18 cellular contexts compared by ENCODE assay signal in genomic region chr11:69268911-69269310, GRCh38. TPM values are rescaled to one million over a fixed set of nuclear protein-coding genes. Genes with fewer than 3 reads are reported as not detected.
A peak's percentile ranks its signal among the peaks of the same experiment; 100 is the strongest.
DNase-seq lines count a peak whose midpoint lies in the region; ATAC-seq and TF ChIP-seq lines count a peak whose summit lies in the region.
"Had no signal": no experiment of that assay in that cellular context is flagged by ENCODE, and none has a peak within 500 bp of the region (broad histone marks: within the 10 kb centered on the region; RNA-seq: fewer than 3 reads in every experiment).

No MANE protein-coding gene starts in this region.

- H3K36me3 Mint-ChIP-seq in activated naive CD4-positive, alpha-beta T cell treated with anti-CD3 and anti-CD28 coated beads, Interleukin-2, amount 50 U/mL, for 24 hours: no peaks in the 10 kb centered on the region
- H3K36me3 Mint-ChIP-seq in chondrocyte (ENCODE audit: low read depth): peaks cover 5% of the 10 kb centered on the region
- no peaks in the 10 kb centered on the region for H3K36me3 Mint-ChIP-seq in progenitor cell of endocrine pancreas (ENCODE audit: insufficient read depth)
- no peaks in the 10 kb centered on the region for H3K36me3 Mint-ChIP-seq in mesothelial cell of epicardium

- no peaks in the 10 kb centered on the region for H3K36me3 ChIP-seq in upper lobe of right lung
- H3K36me3 ChIP-seq: HAP-1 had no signal

- H3K4me1 Mint-ChIP-seq in activated naive CD4-positive, alpha-beta T cell treated with anti-CD3 and anti-CD28 coated beads, Interleukin-2, amount 50 U/mL, for 24 hours: no peaks in the 10 kb centered on the region
- H3K4me1 Mint-ChIP-seq in chondrocyte (ENCODE audit: low read depth) (peaks cover 5% of the 10 kb centered on the region), progenitor cell of endocrine pancreas (ENCODE audit: low read depth) (peaks cover 17% of the 10 kb centered on the region), mesothelial cell of epicardium (peaks cover 5% of the 10 kb centered on the region)

- no peaks in the 10 kb centered on the region for H3K27me3 Mint-ChIP-seq in activated naive CD4-positive, alpha-beta T cell treated with anti-CD3 and anti-CD28 coated beads, Interleukin-2, amount 50 U/mL, for 24 hours
- peaks cover 13% of the 10 kb centered on the region for H3K27me3 Mint-ChIP-seq in chondrocyte (ENCODE audit: low read depth)
- peaks cover 2% of the 10 kb centered on the region for H3K27me3 Mint-ChIP-seq in progenitor cell of endocrine pancreas
- peaks cover 4% of the 10 kb centered on the region for H3K27me3 Mint-ChIP-seq in mesothelial cell of epicardium (ENCODE audit: low read depth)

- ATAC-seq in upper lobe of right lung (no peak), GM19023 (IDR thresholded peaks at IDR 0.05; ENCODE audit: unreplicated experiment) (no peak)
- ATAC-seq: A549 had no signal

- H3K4me3 ChIP-seq in upper lobe of right lung: no peak overlapping the region
- H3K4me3 ChIP-seq: A549, HAP-1 had no signal

- peaks cover 14% of the 10 kb centered on the region for H3K4me1 ChIP-seq in upper lobe of right lung
- H3K4me1 ChIP-seq: A549, HAP-1 had no signal

- TF ChIP-seq CTCF in chondrocyte (IDR thresholded peaks at IDR 0.05) (no peak), progenitor cell of endocrine pancreas (IDR thresholded peaks at IDR 0.05; ENCODE audit: unreplicated experiment) (no peak), upper lobe of right lung (IDR thresholded peaks at IDR 0.05) (no peak), mesothelial cell of epicardium (IDR thresholded peaks at IDR 0.05; ENCODE audit: unreplicated experiment) (no peak)

- intact Hi-C loops in upper lobe of right lung (cut with DNase I): no loop called here

- no peak overlapping the region for H3K4me3 Mint-ChIP-seq in activated naive CD4-positive, alpha-beta T cell treated with anti-CD3 and anti-CD28 coated beads, Interleukin-2, amount 50 U/mL, for 24 hours
- H3K4me3 Mint-ChIP-seq in chondrocyte (ENCODE audit: unreplicated experiment) (no peak overlapping the region), progenitor cell of endocrine pancreas (ENCODE audit: low read depth) (no peak overlapping the region), mesothelial cell of epicardium (no peak overlapping the region)
- H3K4me3 Mint-ChIP-seq: CD4-positive, alpha-beta T cell had no signal

- H3K27me3 ChIP-seq in upper lobe of right lung: no peaks in the 10 kb centered on the region

- H3K27ac ChIP-seq in upper lobe of right lung: no peak overlapping the region
- H3K27ac ChIP-seq: 22Rv1, A549, C4-2B, HL-60 had no signal

- peak overlapping the region; percentile 48 for H3K27ac Mint-ChIP-seq in activated naive CD4-positive, alpha-beta T cell treated with anti-CD3 and anti-CD28 coated beads, Interleukin-2, amount 50 U/mL, for 24 hours
- H3K27ac Mint-ChIP-seq in chondrocyte (ENCODE audit: unreplicated experiment) (peak overlapping the region; percentile 45), progenitor cell of endocrine pancreas (peak overlapping the region; percentile 20), mesothelial cell of epicardium (no peak overlapping the region)
- H3K27ac Mint-ChIP-seq: CD4-positive, alpha-beta T cell had no signal

- DNase-seq in activated naive CD4-positive, alpha-beta T cell treated with anti-CD3 and anti-CD28 coated beads, Interleukin-2, amount 50 U/mL, for 16 hours: no peak
- no peak for DNase-seq in chondrocyte (ENCODE audit: low spot score)
- DNase-seq in progenitor cell of endocrine pancreas (ENCODE audit: low spot score, unreplicated experiment): no peak
- peak; percentile 52 for DNase-seq in upper lobe of right lung
- DNase-seq in mesothelial cell of epicardium (ENCODE audit: low spot score in 2 of 2, unreplicated experiment in 2 of 2): no peak
- DNase-seq: AML-193; Caco-2; CD4-positive, alpha-beta T cell; DMS153; DMS79; GDM1 had no signal

- H3K9me3 ChIP-seq in upper lobe of right lung: no peaks in the 10 kb centered on the region
- H3K9me3 ChIP-seq: A549, Caco-2, HAP-1 had no signal

- H3K9me3 Mint-ChIP-seq in activated naive CD4-positive, alpha-beta T cell treated with anti-CD3 and anti-CD28 coated beads, Interleukin-2, amount 50 U/mL, for 24 hours: no peaks in the 10 kb centered on the region
- H3K9me3 Mint-ChIP-seq in chondrocyte (ENCODE audit: low read depth) (peaks cover 4% of the 10 kb centered on the region), progenitor cell of endocrine pancreas (ENCODE audit: low read depth) (no peaks in the 10 kb centered on the region), mesothelial cell of epicardium (no peaks in the 10 kb centered on the region)
- H3K9me3 Mint-ChIP-seq: CD4-positive, alpha-beta T cell had no signal

RNA-seq across cellular contexts. Expression of gene MYEOV, which starts 25.0 kb away (rescaled TPM):
- total RNA-seq in chondrocyte: 0.87 TPM in 1 of 3 replicates, not detected in the others
- 0.14 TPM in 1 of 2 replicates, not detected in the other for total RNA-seq in progenitor cell of endocrine pancreas
- 0.23 TPM for total RNA-seq in upper lobe of right lung
- total RNA-seq in mesothelial cell of epicardium: 1.9 to 2.6 TPM (median 2.1 TPM) in 3 replicates
- total RNA-seq: CD4-positive, alpha-beta T cell had no signal
